ENCODE assay signal across 33 cellular contexts in genomic region chr11:65629579-65629978, GRCh38. TPM values are rescaled to one million over a fixed set of nuclear protein-coding genes. Genes with fewer than 3 reads are reported as not detected.
"Had no signal": no experiment of that assay in that cellular context is flagged by ENCODE, and none has a peak within 500 bp of the region (broad histone marks: within the 10 kb centered on the region; RNA-seq: fewer than 3 reads in every experiment).

No MANE protein-coding gene starts in this region.

- DNase-seq: activated B cell treated with CpG ODN at 0.5 μM for 24 hours; activated CD4-positive, alpha-beta T cell treated with anti-CD3 and anti-CD28 coated beads for 48 hours; activated CD4-positive, alpha-beta T cell treated with anti-CD3 and anti-CD28 coated beads, Interleukin-2, amount 50 U/mL, for 1 hour; activated CD4-positive, alpha-beta T cell treated with anti-CD3 and anti-CD28 coated beads, Interleukin-2, amount 50 U/mL, for 48 hours; activated CD8-positive, alpha-beta memory T cell treated with anti-CD3 and anti-CD28 coated beads for 24 hours; activated CD8-positive, alpha-beta T cell treated with anti-CD3 and anti-CD28 coated beads for 36 hours; activated effector memory CD4-positive, alpha-beta T cell treated with anti-CD3 and anti-CD28 coated beads, Interleukin-2, amount 50 U/mL, for 16 hours; activated naive CD4-positive, alpha-beta T cell treated with anti-CD3 and anti-CD28 coated beads for 36 hours; activated naive CD8-positive, alpha-beta T cell treated with anti-CD3 and anti-CD28 coated beads for 36 hours; activated naive CD8-positive, alpha-beta T cell treated with anti-CD3 and anti-CD28 coated beads, Interleukin-2, amount 50 U/mL, for 24 hours; activated T-cell treated with anti-CD3 and anti-CD28 coated beads, Interleukin-2, amount 50 U/mL, for 48 hours; brain microvascular endothelial cell; dorsolateral prefrontal cortex; effector memory CD8-positive, alpha-beta T cell; esophagus squamous epithelium; head of caudate nucleus; T-helper 1 cell; T-helper 17 cell; T1000; WERI-Rb-1 had no signal

- H3K4me3 ChIP-seq: coronary artery, dorsolateral prefrontal cortex, esophagus squamous epithelium had no signal

- H3K9me3 ChIP-seq: esophagus squamous epithelium had no signal

- ATAC-seq: activated CD4-positive, CD25-positive, alpha-beta regulatory T cell treated with anti-CD3 and anti-CD28 coated beads, Interleukin-2, amount 50 U/mL, for 24 hours; activated CD8-positive, alpha-beta T cell treated with anti-CD3 and anti-CD28 coated beads for 36 hours; activated naive CD8-positive, alpha-beta T cell treated with anti-CD3 and anti-CD28 coated beads, Interleukin-2, amount 50 U/mL, for 24 hours; effector memory CD8-positive, alpha-beta T cell; T-helper 17 cell had no signal

- H3K9me3 Mint-ChIP-seq: activated B cell treated with CpG ODN at 0.5 μM for 24 hours; activated CD8-positive, alpha-beta T cell treated with anti-CD3 and anti-CD28 coated beads for 36 hours; activated naive CD4-positive, alpha-beta T cell treated with anti-CD3 and anti-CD28 coated beads for 36 hours; activated naive CD4-positive, alpha-beta T cell treated with anti-CD3 and anti-CD28 coated beads, Interleukin-2, amount 50 U/mL, for 24 hours; activated naive CD8-positive, alpha-beta T cell treated with anti-CD3 and anti-CD28 coated beads for 36 hours; activated naive CD8-positive, alpha-beta T cell treated with anti-CD3 and anti-CD28 coated beads, Interleukin-2, amount 50 U/mL, for 24 hours; activated T-helper 1 cell treated with anti-CD3 and anti-CD28 coated beads, Interleukin-12 subunit alpha, Interleukin-12 subunit beta, Interleukin-2, Interleukin-4 antibody, amounts not matched to agents 30 ng/mL and 10 ng/mL and 1 ng/mL, durations not matched to agents 14 hours and 24 hours and 36 hours; activated T-helper 2 cell treated with anti-CD3 and anti-CD28 coated beads, Interferon-gamma antibody, Interleukin-2, Interleukin-4, amounts not matched to agents 10 μg/mL and 5 μg/mL and 100 μg/mL, durations not matched to agents 14 hours and 24 hours and 36 hours; central memory CD8-positive, alpha-beta T cell; dendritic cell treated with granulocyte-macrophage colony-stimulating factor and Interleukin-4, amounts not matched to agents 40 ng/mL and 50 ng/mL, for 4 days; effector memory CD8-positive, alpha-beta T cell; T-helper 2 cell treated with Interferon-gamma antibody and Interleukin-4, amounts not matched to agents 5 μg/mL and 100 μg/mL, for 36 hours had no signal

- H3K27me3 ChIP-seq: brain microvascular endothelial cell, dorsolateral prefrontal cortex, esophagus squamous epithelium had no signal

- H3K4me3 Mint-ChIP-seq: activated B cell treated with CpG ODN at 0.5 μM for 24 hours; activated CD8-positive, alpha-beta T cell treated with anti-CD3 and anti-CD28 coated beads for 36 hours; activated naive CD4-positive, alpha-beta T cell treated with anti-CD3 and anti-CD28 coated beads for 36 hours; activated naive CD4-positive, alpha-beta T cell treated with anti-CD3 and anti-CD28 coated beads, Interleukin-2, amount 50 U/mL, for 24 hours; activated naive CD8-positive, alpha-beta T cell treated with anti-CD3 and anti-CD28 coated beads for 36 hours; activated naive CD8-positive, alpha-beta T cell treated with anti-CD3 and anti-CD28 coated beads, Interleukin-2, amount 50 U/mL, for 24 hours; activated T-helper 1 cell treated with anti-CD3 and anti-CD28 coated beads, Interleukin-12 subunit alpha, Interleukin-12 subunit beta, Interleukin-2, Interleukin-4 antibody, amounts not matched to agents 30 ng/mL and 10 ng/mL and 1 ng/mL, durations not matched to agents 14 hours and 24 hours and 36 hours; central memory CD8-positive, alpha-beta T cell; dendritic cell treated with granulocyte-macrophage colony-stimulating factor and Interleukin-4, amounts not matched to agents 40 ng/mL and 50 ng/mL, for 4 days; effector memory CD8-positive, alpha-beta T cell; T-helper 17 cell; T-helper 2 cell treated with Interferon-gamma antibody and Interleukin-4, amounts not matched to agents 5 μg/mL and 100 μg/mL, for 36 hours had no signal

- FAIRE-seq: astrocyte, frontal cortex had no signal

- H3K27me3 Mint-ChIP-seq: activated B cell treated with CpG ODN at 0.5 μM for 24 hours; activated CD8-positive, alpha-beta T cell treated with anti-CD3 and anti-CD28 coated beads for 36 hours; activated naive CD4-positive, alpha-beta T cell treated with anti-CD3 and anti-CD28 coated beads, Interleukin-2, amount 50 U/mL, for 24 hours; activated naive CD8-positive, alpha-beta T cell treated with anti-CD3 and anti-CD28 coated beads for 36 hours; activated naive CD8-positive, alpha-beta T cell treated with anti-CD3 and anti-CD28 coated beads, Interleukin-2, amount 50 U/mL, for 24 hours; central memory CD8-positive, alpha-beta T cell; dendritic cell treated with granulocyte-macrophage colony-stimulating factor and Interleukin-4, amounts not matched to agents 40 ng/mL and 50 ng/mL, for 4 days; effector memory CD8-positive, alpha-beta T cell; T-helper 17 cell had no signal

- H3K27ac Mint-ChIP-seq: activated B cell treated with CpG ODN at 0.5 μM for 24 hours; activated CD8-positive, alpha-beta T cell treated with anti-CD3 and anti-CD28 coated beads for 36 hours; activated naive CD4-positive, alpha-beta T cell treated with anti-CD3 and anti-CD28 coated beads for 36 hours; activated naive CD4-positive, alpha-beta T cell treated with anti-CD3 and anti-CD28 coated beads, Interleukin-2, amount 50 U/mL, for 24 hours; activated naive CD8-positive, alpha-beta T cell treated with anti-CD3 and anti-CD28 coated beads for 36 hours; activated naive CD8-positive, alpha-beta T cell treated with anti-CD3 and anti-CD28 coated beads, Interleukin-2, amount 50 U/mL, for 24 hours; activated T-helper 1 cell treated with anti-CD3 and anti-CD28 coated beads, Interleukin-12 subunit alpha, Interleukin-12 subunit beta, Interleukin-2, Interleukin-4 antibody, amounts not matched to agents 30 ng/mL and 10 ng/mL and 1 ng/mL, durations not matched to agents 14 hours and 24 hours and 36 hours; activated T-helper 2 cell treated with anti-CD3 and anti-CD28 coated beads, Interferon-gamma antibody, Interleukin-2, Interleukin-4, amounts not matched to agents 10 μg/mL and 5 μg/mL and 100 μg/mL, durations not matched to agents 14 hours and 24 hours and 36 hours; dendritic cell treated with granulocyte-macrophage colony-stimulating factor and Interleukin-4, amounts not matched to agents 40 ng/mL and 50 ng/mL, for 4 days; effector memory CD8-positive, alpha-beta T cell; T-helper 17 cell; T-helper 2 cell treated with Interferon-gamma antibody and Interleukin-4, amounts not matched to agents 5 μg/mL and 100 μg/mL, for 36 hours had no signal

- H3K27ac ChIP-seq: brain microvascular endothelial cell, coronary artery, dorsolateral prefrontal cortex, epithelial cell of prostate, esophagus squamous epithelium, WERI-Rb-1 had no signal

RNA-seq across cellular contexts. Expression of gene KCNK7, which starts 34.0 kb away (rescaled TPM):
- total RNA-seq: fibroblast of lung, fibroblast of villous mesenchyme, frontal cortex had no signal
- polyA plus RNA-seq: fibroblast of lung had no signal
